In the genomic region with DNA sequence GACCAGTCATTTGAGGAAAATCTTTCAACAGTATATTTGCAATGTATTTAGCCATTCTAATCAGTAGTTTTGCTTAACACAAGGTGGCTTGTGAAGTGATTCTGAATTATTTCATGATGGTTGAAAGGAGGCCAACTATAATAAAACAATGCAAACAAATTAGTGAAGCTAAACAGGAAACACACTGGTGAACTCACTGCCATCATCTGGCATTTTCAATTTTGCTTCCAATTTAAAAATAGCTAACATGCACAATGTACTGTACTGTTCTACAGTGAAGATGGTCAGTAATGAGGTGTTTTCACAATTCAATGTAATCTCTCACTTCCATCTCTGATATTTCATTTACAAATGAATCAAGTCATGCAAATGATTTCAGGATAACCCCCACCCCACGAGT, we compare ENCODE assay signal across 20 cellular contexts.
"Had no signal": no experiment of that assay in that cellular context is flagged by ENCODE, and none has a peak within 500 bp of the region (broad histone marks: within the 10 kb centered on the region; RNA-seq: fewer than 3 reads in every experiment).

No MANE protein-coding gene starts in this region.

- DNase-seq: activated CD4-positive, alpha-beta T cell treated with anti-CD3 and anti-CD28 coated beads, Interleukin-2, amount 10 ng/mL, durations not matched to agents 7 days and 5 days; activated naive CD4-positive, alpha-beta T cell; activated naive CD8-positive, alpha-beta T cell treated with anti-CD3 and anti-CD28 coated beads, Interleukin-2, amount 10 ng/mL, durations not matched to agents 7 days and 5 days; cerebellar nuclear complex; endodermal cell; erythroblast; hippocampal formation; kidney; left ventricle myocardium superior; mesendoderm; nucleus accumbens; posterior cingulate gyrus; retina; stimulated activated CD4-positive, alpha-beta T cell treated with anti-CD3 and anti-CD28 coated beads, Interleukin-2, amount 100 ng/mL, for 48 hours; stimulated activated naive CD4-positive, alpha-beta T cell; substantia nigra; uterus had no signal

- H3K27ac ChIP-seq: ascending aorta, breast epithelium, tibial nerve, uterus had no signal
